In genomic region chr1:235882816-235883215, GRCh38 we compare ENCODE assay signal across 10 cellular contexts. TPM values are rescaled to one million over a fixed set of nuclear protein-coding genes. Genes with fewer than 3 reads are reported as not detected.
A peak's percentile ranks its signal among the peaks of the same experiment; 100 is the strongest.
DNase-seq lines count a peak whose midpoint lies in the region; ATAC-seq and TF ChIP-seq lines count a peak whose summit lies in the region.
"Had no signal": no experiment of that assay in that cellular context is flagged by ENCODE, and none has a peak within 500 bp of the region (broad histone marks: within the 10 kb centered on the region; RNA-seq: fewer than 3 reads in every experiment).

No MANE protein-coding gene starts in this region.

- peak overlapping the region; percentile 99 for H3K27ac ChIP-seq in Panc1 (ENCODE audit: low read length)

- H3K36me3 Mint-ChIP-seq in osteocyte (ENCODE audit: unreplicated experiment) (no peaks in the 10 kb centered on the region), T-cell (no peaks in the 10 kb centered on the region)

- H3K27me3 ChIP-seq in Panc1 (ENCODE audit: control insufficient read depth, insufficient read depth, low read length), result no peaks in the 10 kb centered on the region

- CTCF ChIA-PET in Panc1 (lab: Charles Lee) (interaction anchor here (2.4 kb wide), 1 partner anchor 89 kb away, joined by 8 read pairs; no protein-coding TSS in a partner anchor), T-cell (lab: Charles Lee) (interaction anchor here in 1 of 2 donors (1.0 kb wide), 1 partner anchor 89 kb away, joined by 3 read pairs; no protein-coding TSS in a partner anchor)

- in situ Hi-C loops in Panc1 (cut with HindIII; ENCODE audit: low pct_unique_long_range_greater_than_20kb, low sequenced_read_pairs), result no loop called here

- DNase-seq in AG08395 (ENCODE audit: low spot score) (peak; percentile 13), Panc1 (ENCODE audit: low read depth, low spot score) (no peak), ecto neural progenitor cell (ENCODE audit: low spot score) (peak; percentile 27), osteocyte (ENCODE audit: extremely low spot score, unreplicated experiment) (peak; percentile 51), NCI-H1436 (lab: John Stamatoyannopoulos, UW) (no peak), T-helper 2 cell (no peak), T-cell (no peak), OCI-M2 (lab: John Stamatoyannopoulos, UW; ENCODE audit: unreplicated experiment) (no peak)
- DNase-seq: activated naive CD4-positive, alpha-beta T cell treated with Interleukin-2 at 50 U/mL for 16 hours; NCI-H510A had no signal

- peak overlapping the region; percentile 45 to 92 for H3K4me3 ChIP-seq in Panc1 (ENCODE audit: low read depth in 2 of 2, low read length in 2 of 2)

- intact Hi-C loops in Panc1 (cut with micrococcal nuclease; ENCODE audit: unreplicated experiment), result loop anchor here (5.0 kb wide), 1 partner anchor 34 kb away; no protein-coding TSS in a partner anchor

- ATAC-seq in Panc1 (peak; percentile 70), T-cell (replicated peaks in 1 of 4) (no peak)

- no peaks in the 10 kb centered on the region for H3K36me3 ChIP-seq in Panc1 (ENCODE audit: control insufficient read depth, insufficient read depth, low read length)

- no peaks in the 10 kb centered on the region for H3K9me3 ChIP-seq in Panc1 (ENCODE audit: control insufficient read depth, insufficient read depth, low read depth, low read length)

- POLR2A ChIA-PET in Panc1 (lab: Charles Lee), result interaction anchor here (0.6 to 1.2 kb wide), 5 partner anchors 14 to 89 kb away, joined by 3 to 9 read pairs (median 3); partner anchors contain the start of gene LYST
- POLR2A ChIA-PET in T-cell (lab: Charles Lee), result no interaction called here

- H3K4me1 Mint-ChIP-seq in osteocyte (ENCODE audit: unreplicated experiment) (peaks cover 14% of the 10 kb centered on the region), T-cell (peaks cover 12 to 32% (median 25%) of the 10 kb centered on the region in 3 donors)

- H3K27me3 Mint-ChIP-seq in osteocyte (ENCODE audit: unreplicated experiment) (no peaks in the 10 kb centered on the region), T-cell (no peaks in the 10 kb centered on the region)

- H3K27ac Mint-ChIP-seq in osteocyte (ENCODE audit: unreplicated experiment) (peak overlapping the region; percentile 57), T-cell (no peak overlapping the region)

- TF ChIP-seq CTCF in Panc1 (IDR thresholded peaks at IDR 0.05), result no peak
- TF ChIP-seq CTCF in osteocyte (IDR thresholded peaks at IDR 0.05), result no peak

- peaks cover 56% of the 10 kb centered on the region for H3K4me1 ChIP-seq in Panc1 (ENCODE audit: control insufficient read depth, insufficient read depth, low read length)

- H3K4me3 Mint-ChIP-seq in osteocyte (ENCODE audit: unreplicated experiment), result no peak overlapping the region
- no peak overlapping the region for H3K4me3 Mint-ChIP-seq in T-cell

- no TSS peak for BruUV-seq in Panc1 (replicated peaks; lab: Mats Ljungman, UMichigan)

- no peaks in the 10 kb centered on the region for H3K9me3 Mint-ChIP-seq in osteocyte (ENCODE audit: unreplicated experiment)
- no peaks in the 10 kb centered on the region for H3K9me3 Mint-ChIP-seq in T-cell

RNA-seq across cellular contexts. Expression of gene LYST, which starts 16.1 kb away (rescaled TPM):
- total RNA-seq in Panc1 (2021; ENCODE audit: unreplicated experiment) (75.2 TPM), osteocyte (21.7 and 23.0 TPM in 2 replicates), T-cell (10 to 100 TPM; 19.7 to 37.9 (median 29.1) TPM)
- polyA plus RNA-seq in Panc1 (2012; ENCODE audit: insufficient read length), result 19.4 TPM

Comparison
In these comparisons a context has a peak if more than half of its experiments do, and no peak if none do; other contexts are left out.
1. DNase-seq: peak in AG08395 (single experiment), ecto neural progenitor cell (single experiment) and osteocyte (single experiment); none in Panc1 (single experiment), NCI-H1436 (single experiment), T-helper 2 cell (0 of 5), T-cell (0 of 34) and OCI-M2 (single experiment).